In genomic region chr5:121445511-121445910, GRCh38 we compare ENCODE assay signal across 1 cellular context.
TF ChIP-seq lines count a peak whose summit lies in the region.

No MANE protein-coding gene starts in this region.

TF ChIP-seq in IMR-90, 13 proteins besides CTCF, POLR2A, EP300 and RAD21 (continued from another document):
- TF ChIP-seq ELK1 (IDR thresholded peaks at IDR 0.05; ENCODE audit: borderline replicate concordance, low read depth, low read length) (no peak), SMC3 (IDR thresholded peaks at IDR 0.05; ENCODE audit: low read depth, low read length) (no peak), MAFK (IDR thresholded peaks at IDR 0.05; ENCODE audit: low read depth, low read length) (no peak), MXI1 (IDR thresholded peaks at IDR 0.05; ENCODE audit: borderline replicate concordance, low read depth, low read length) (no peak), CEBPB (IDR thresholded peaks at IDR 0.05; ENCODE audit: low read depth, low read length) (no peak), RCOR1 (IDR thresholded peaks at IDR 0.05; ENCODE audit: insufficient replicate concordance, low read length) (no peak), FOS (IDR thresholded peaks at IDR 0.05; ENCODE audit: low read depth, low read length) (no peak), USF2 (IDR thresholded peaks at IDR 0.05; ENCODE audit: low read depth, low read length) (no peak), MAZ (IDR thresholded peaks at IDR 0.05; ENCODE audit: borderline replicate concordance, low read depth, low read length) (no peak), BHLHE40 (IDR thresholded peaks at IDR 0.05; ENCODE audit: low read depth, low read length) (no peak), CHD1 (IDR thresholded peaks at IDR 0.05; ENCODE audit: low read depth, low read length) (no peak), NFE2L2 (IDR thresholded peaks at IDR 0.05; ENCODE audit: low read depth, low read length) (no peak)
